In the genomic region with DNA sequence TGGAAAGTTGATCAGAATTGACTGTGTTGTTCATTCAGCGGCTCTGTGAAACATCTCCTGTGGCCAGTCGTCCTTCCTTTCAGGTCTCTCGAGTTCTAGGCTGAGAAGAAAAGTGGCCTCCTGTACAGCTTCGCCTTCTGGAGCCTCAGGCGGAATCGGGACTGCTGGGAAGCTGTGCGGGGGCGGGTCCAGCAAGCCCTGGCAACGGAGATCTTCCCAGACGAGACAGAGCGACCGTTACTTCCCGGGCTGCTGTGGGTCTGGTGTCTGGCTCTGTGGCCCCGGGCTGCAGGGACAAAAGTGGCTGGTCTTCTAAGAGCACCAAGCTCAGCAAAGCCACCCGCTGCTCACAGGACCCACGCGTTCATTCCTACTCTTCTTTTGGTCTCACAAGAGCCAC, we compare ENCODE assay signal across 22 cellular contexts.
DNase-seq lines count a peak whose midpoint lies in the region; ATAC-seq, FAIRE-seq and TF ChIP-seq lines count a peak whose summit lies in the region.
"Had no signal": no experiment of that assay in that cellular context is flagged by ENCODE, and none has a peak within 500 bp of the region (broad histone marks: within the 10 kb centered on the region; RNA-seq: fewer than 3 reads in every experiment).

No MANE protein-coding gene starts in this region.

- no peaks in the 10 kb centered on the region for H3K27me3 ChIP-seq in dorsolateral prefrontal cortex
- H3K27me3 ChIP-seq: SJSA1 had no signal

- CTCF ChIA-PET in HEK293T (lab: Yijun Ruan, JAX) = no interaction called here

- ATAC-seq in GM19351 (IDR thresholded peaks at IDR 0.05; ENCODE audit: unreplicated experiment) = no peak
- ATAC-seq: A549, GM12878, HepG2, K562, Right ventricle myocardium inferior had no signal

- TF ChIP-seq CTCF in dorsolateral prefrontal cortex (IDR thresholded peaks at IDR 0.05 in 54 of 56, conservative IDR thresholded peaks at IDR 0.05 in 2 of 56; ENCODE audit: low read depth in 1 of 56, partially characterized antibody in 56 of 56) (no peak), D721Med (IDR thresholded peaks at IDR 0.05; ENCODE audit: insufficient read depth, missing control alignments) (no peak)

- intact Hi-C loops in dorsolateral prefrontal cortex (cut with DNase I) = no loop called here
- intact Hi-C loops in posterior cingulate gyrus (cut with DNase I) = no loop called here

- peak overlapping the region in 28 of 59 donors; percentile 15 to 73 (median 44) for H3K27ac ChIP-seq in dorsolateral prefrontal cortex
- H3K27ac ChIP-seq: A549, HL-60, SJSA1 had no signal

- DNase-seq in COLO829 (ENCODE audit: low spot score) (peak; percentile 35), HEK293T (ENCODE audit: extremely low spot score) (peak; percentile 11), dorsolateral prefrontal cortex (peak in 8 of 10 donors; percentile 24 to 73 (median 50)), posterior cingulate gyrus (peak in 6 of 10 donors; percentile 24 to 90 (median 66)), D721Med (ENCODE audit: insufficient read length, low spot score) (no peak), NCI-H1048 (lab: John Stamatoyannopoulos, UW) (no peak)
- DNase-seq: DMS79, H9, NCI-H1105 treated with DMSO at 0.1 percent for 48 hours, NCI-H2029 treated with DMSO at 0.1 percent for 48 hours, NCI-H226, NCI-H526, OCI-M1 had no signal

- peak overlapping the region in 3 of 59 donors; percentile 6 to 13 (median 7) for H3K4me3 ChIP-seq in dorsolateral prefrontal cortex
- H3K4me3 ChIP-seq: A549, GM12878, K562, SJSA1 had no signal

- POLR2A ChIA-PET in HEK293T (lab: Yijun Ruan, JAX) = no interaction called here

- FAIRE-seq in D721Med (lab: Jason Lieb, UNC) = no peak
- FAIRE-seq: A549, GM12878, HepG2, K562, RCC 7860 had no signal

TF ChIP-seq in HEK293T, 16 proteins besides CTCF, POLR2A, EP300 and RAD21:
- TF ChIP-seq BHLHE40 (IDR thresholded peaks at IDR 0.05; ENCODE audit: borderline replicate concordance) (no peak), HDGF (IDR thresholded peaks at IDR 0.05; ENCODE audit: borderline replicate concordance) (no peak), L3MBTL2 (conservative IDR thresholded peaks at IDR 0.05) (no peak), TARDBP (IDR thresholded peaks at IDR 0.05) (no peak), FOXK2 (IDR thresholded peaks at IDR 0.05) (no peak), ELF4 (IDR thresholded peaks at IDR 0.05) (no peak), CTBP1 (IDR thresholded peaks at IDR 0.05; ENCODE audit: borderline replicate concordance) (no peak), SP1 (IDR thresholded peaks at IDR 0.05) (no peak), ARNT (IDR thresholded peaks at IDR 0.05) (no peak), ZNF384 (IDR thresholded peaks at IDR 0.05) (no peak), FOXM1 (IDR thresholded peaks at IDR 0.05; ENCODE audit: borderline replicate concordance) (no peak), SUZ12 (IDR thresholded peaks at IDR 0.05) (no peak)
- TF ChIP-seq, protein P1, sequence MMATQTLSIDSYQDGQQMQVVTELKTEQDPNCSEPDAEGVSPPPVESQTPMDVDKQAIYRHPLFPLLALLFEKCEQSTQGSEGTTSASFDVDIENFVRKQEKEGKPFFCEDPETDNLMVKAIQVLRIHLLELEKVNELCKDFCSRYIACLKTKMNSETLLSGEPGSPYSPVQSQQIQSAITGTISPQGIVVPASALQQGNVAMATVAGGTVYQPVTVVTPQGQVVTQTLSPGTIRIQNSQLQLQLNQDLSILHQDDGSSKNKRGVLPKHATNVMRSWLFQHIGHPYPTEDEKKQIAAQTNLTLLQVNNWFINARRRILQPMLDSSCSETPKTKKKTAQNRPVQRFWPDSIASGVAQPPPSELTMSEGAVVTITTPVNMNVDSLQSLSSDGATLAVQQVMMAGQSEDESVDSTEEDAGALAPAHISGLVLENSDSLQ (IDR thresholded peaks at IDR 0.05) = no peak

Comparison
In these comparisons a context has a peak if more than half of its experiments do, and no peak if none do; other contexts are left out.
1. DNase-seq: peak in COLO829 (single experiment), HEK293T (single experiment), dorsolateral prefrontal cortex (8 of 10) and posterior cingulate gyrus (6 of 10); none in D721Med (single experiment) and NCI-H1048 (single experiment).